In genomic region chr19:10921909-10922637, GRCh38 we compare ENCODE assay signal across 17 cellular contexts. TPM values are rescaled to one million over a fixed set of nuclear protein-coding genes. Genes with fewer than 3 reads are reported as not detected.
DNase-seq lines count a peak whose midpoint lies in the region; ATAC-seq and TF ChIP-seq lines count a peak whose summit lies in the region.
"Had no signal": no experiment of that assay in that cellular context is flagged by ENCODE, and none has a peak within 500 bp of the region (broad histone marks: within the 10 kb centered on the region; RNA-seq: fewer than 3 reads in every experiment).

No MANE protein-coding gene starts in this region.

- no peaks in the 10 kb centered on the region for H3K36me3 ChIP-seq in GM23338 (ENCODE audit: insufficient read depth)
- H3K36me3 ChIP-seq: ovary had no signal

- no peak overlapping the region for H2AFZ ChIP-seq in GM23338

- intact Hi-C loops in CD4-positive, alpha-beta T cell (cut with DNase I, micrococcal nuclease) = loop anchor here (10.0 kb wide), 2 partner anchors 47 to 453 kb away; partner anchors contain the start of genes CARM1 (in 1 of the 2) and SWSAP1 (in 1 of the 2)

- H3K27ac ChIP-seq in GM23338 (ENCODE audit: low read depth) (0 out of 2 replicates have a peak overlapping the region, but pooled peaks have one; percentile 50), RWPE1 (peak overlapping the region; percentile 52)
- no peak overlapping the region for H3K27ac ChIP-seq in CD4-positive, alpha-beta T cell (ENCODE audit: low read depth, low read length)
- H3K27ac ChIP-seq: ovary had no signal

- CTCF ChIA-PET in RWPE1 (lab: Yijun Ruan, JAX) = interaction anchor here (0.7 kb wide), 1 partner anchor 12 kb away, joined by 3 read pairs; no protein-coding TSS in a partner anchor
- CTCF ChIA-PET in CD4-positive, alpha-beta T cell (lab: Charles Lee) = no interaction called here

- H3K4me1 ChIP-seq in GM23338 (ENCODE audit: insufficient read depth) = no peaks in the 10 kb centered on the region

- H3K27me3 Mint-ChIP-seq in GM23338 (ENCODE audit: insufficient read depth, low read depth, poor library complexity) = peaks cover 28% of the 10 kb centered on the region
- H3K27me3 Mint-ChIP-seq in neural crest cell (ENCODE audit: low read depth) = no peaks in the 10 kb centered on the region
- H3K27me3 Mint-ChIP-seq in CD4-positive, alpha-beta T cell = no peaks in the 10 kb centered on the region
- H3K27me3 Mint-ChIP-seq: T-helper 17 cell had no signal

- POLR2A ChIA-PET in RWPE1 (lab: Yijun Ruan, JAX; ENCODE audit: low non-redundant PET) = interaction anchor here (0.5 kb wide), 1 partner anchor 404 kb away, joined by 3 read pairs; no protein-coding TSS in a partner anchor
- POLR2A ChIA-PET in CD4-positive, alpha-beta T cell (lab: Charles Lee) = no interaction called here

- H3K4me3 Mint-ChIP-seq in GM23338 = no peak overlapping the region
- peak overlapping the region; percentile 63 for H3K4me3 Mint-ChIP-seq in neural crest cell
- no peak overlapping the region for H3K4me3 Mint-ChIP-seq in CD4-positive, alpha-beta T cell
- H3K4me3 Mint-ChIP-seq: HFFc6, T-helper 17 cell had no signal

- H3K4me3 ChIP-seq in GM23338 = no peak overlapping the region
- H3K4me3 ChIP-seq: MG63, ovary had no signal

- H3K79me2 ChIP-seq in GM23338 (replicated peaks; ENCODE audit: insufficient read depth) = no peaks in the 10 kb centered on the region

- TF ChIP-seq CTCF in GM23338 (conservative IDR thresholded peaks at IDR 0.05; ENCODE audit: low read depth in 2 of 2) (no peak), RWPE1 (conservative IDR thresholded peaks at IDR 0.05; ENCODE audit: low read depth) (no peak), neural crest cell (conservative IDR thresholded peaks at IDR 0.05) (no peak)
- TF ChIP-seq CTCF in CD4-positive, alpha-beta T cell (IDR thresholded peaks at IDR 0.05) = no peak

- no peaks in the 10 kb centered on the region for H4K20me1 ChIP-seq in GM23338 (replicated peaks; ENCODE audit: insufficient read depth)

- no peaks in the 10 kb centered on the region for H3K27me3 ChIP-seq in GM23338 (ENCODE audit: insufficient read depth)
- H3K27me3 ChIP-seq in CD4-positive, alpha-beta T cell (ENCODE audit: control insufficient read depth, insufficient read depth, low read length) = no peaks in the 10 kb centered on the region
- H3K27me3 ChIP-seq: MG63, ovary had no signal

- no peaks in the 10 kb centered on the region for H3K9me2 ChIP-seq in GM23338 (ENCODE audit: insufficient read depth)

- peak; percentile 36 for ATAC-seq in GM23338
- no peak for ATAC-seq in CD4-positive, alpha-beta T cell (ENCODE audit: poor library complexity)
- no peak for ATAC-seq in GM21423 (IDR thresholded peaks at IDR 0.05; ENCODE audit: unreplicated experiment)
- ATAC-seq: left lobe of liver, T-helper 17 cell had no signal

- H3K9me3 ChIP-seq in CD4-positive, alpha-beta T cell (ENCODE audit: control insufficient read depth, low read length) = no peaks in the 10 kb centered on the region
- H3K9me3 ChIP-seq: MG63, ovary had no signal

- DNase-seq in GM23338 (ENCODE audit: low spot score) (peak; percentile 45), RWPE1 (ENCODE audit: low spot score) (no peak), neural crest cell (ENCODE audit: low read depth, low spot score) (no peak), A172 (ENCODE audit: low spot score) (no peak)
- no peak for DNase-seq in CD4-positive, alpha-beta T cell
- DNase-seq: activated CD4-positive, CD25-positive, alpha-beta regulatory T cell; DMS53; foreskin fibroblast; HFFc6; MG63; NCI-H187 treated with DMSO at 0.1 percent for 48 hours; ovary; small intestine; T-helper 17 cell had no signal

- H3K9me3 Mint-ChIP-seq in GM23338 = no peaks in the 10 kb centered on the region
- no peaks in the 10 kb centered on the region for H3K9me3 Mint-ChIP-seq in neural crest cell
- no peaks in the 10 kb centered on the region for H3K9me3 Mint-ChIP-seq in CD4-positive, alpha-beta T cell
- H3K9me3 Mint-ChIP-seq: activated T-helper 2 cell treated with anti-CD3 and anti-CD28 coated beads, Interferon-gamma antibody, Interleukin-2, Interleukin-4, amounts not matched to agents 10 μg/mL and 5 μg/mL and 100 μg/mL, durations not matched to agents 14 hours and 24 hours and 36 hours; HFFc6 had no signal

- H3K27ac Mint-ChIP-seq in GM23338 (no peak overlapping the region), neural crest cell (ENCODE audit: unreplicated experiment) (no peak overlapping the region)
- H3K27ac Mint-ChIP-seq in CD4-positive, alpha-beta T cell = no peak overlapping the region
- H3K27ac Mint-ChIP-seq: activated T-helper 2 cell treated with anti-CD3 and anti-CD28 coated beads, Interferon-gamma antibody, Interleukin-2, Interleukin-4, amounts not matched to agents 10 μg/mL and 5 μg/mL and 100 μg/mL, durations not matched to agents 14 hours and 24 hours and 36 hours; HFFc6; T-helper 17 cell had no signal

- no peaks in the 10 kb centered on the region; the same call in 2 of the 3 replicates for H3K4me1 Mint-ChIP-seq in GM23338
- peaks cover under 1% of the 10 kb centered on the region for H3K4me1 Mint-ChIP-seq in neural crest cell
- peaks cover under 1% of the 10 kb centered on the region for H3K4me1 Mint-ChIP-seq in CD4-positive, alpha-beta T cell (ENCODE audit: low read depth)

- H3F3A ChIP-seq in GM23338 (replicated peaks; ENCODE audit: low read depth) = 0 out of 2 replicates have a peak, but pooled peaks cover 10% of the 10 kb centered on the region

- H3K4me2 ChIP-seq in GM23338 = no peak overlapping the region

- H3K36me3 Mint-ChIP-seq in GM23338 (ENCODE audit: low read depth) (peaks cover 52% of the 10 kb centered on the region), neural crest cell (ENCODE audit: low read depth) (no peaks in the 10 kb centered on the region)
- H3K36me3 Mint-ChIP-seq in CD4-positive, alpha-beta T cell (ENCODE audit: low read depth) = peaks cover 42% of the 10 kb centered on the region

TF ChIP-seq in GM23338, 12 proteins besides CTCF, POLR2A, EP300 and RAD21:
- no peak for TF ChIP-seq REST (IDR thresholded peaks at IDR 0.05; ENCODE audit: unreplicated experiment)

RNA-seq across cellular contexts. Expression of gene YIPF2, which starts 6.4 kb away (rescaled TPM):
- 54.0 and 63.7 TPM in 2 replicates for total RNA-seq in GM23338 (2014; rRNA removed; shearing (Covaris generic))
- polyA plus RNA-seq in GM23338 (2016; fragmentation: Nextera tagmentation; extraction: Ambion mirVana) = 36.3 and 45.3 TPM in 2 replicates
- 19.8 and 22.0 TPM in 2 replicates for total RNA-seq in neural crest cell
- total RNA-seq in CD4-positive, alpha-beta T cell = 10 to 100 TPM; 21.1 to 21.7 TPM
- total RNA-seq in A172 (2014; rRNA removed; shearing (Covaris generic)) = 59.4 and 72.8 TPM in 2 replicates

RNA-seq across cellular contexts. Expression of gene TIMM29, which starts 6.5 kb away (rescaled TPM):
- total RNA-seq in GM23338 (2014; rRNA removed; shearing (Covaris generic)) = 56.4 and 60.7 TPM in 2 replicates
- 23.7 and 24.1 TPM in 2 replicates for polyA plus RNA-seq in GM23338 (2016; fragmentation: Nextera tagmentation; extraction: Ambion mirVana)
- total RNA-seq in neural crest cell = 28.0 and 30.1 TPM in 2 replicates
- total RNA-seq in CD4-positive, alpha-beta T cell = 10 to 100 TPM; 22.6 to 24.8 TPM
- total RNA-seq in A172 (2014; rRNA removed; shearing (Covaris generic)) = 45.6 and 56.0 TPM in 2 replicates

RNA-seq across cellular contexts. Expression of gene SMARCA4, which starts 38.8 kb away (rescaled TPM):
- 252 and 336 TPM in 2 replicates for total RNA-seq in GM23338 (2014; rRNA removed; shearing (Covaris generic))
- polyA plus RNA-seq in GM23338 (2016; fragmentation: Nextera tagmentation; extraction: Ambion mirVana) = 175 and 177 TPM in 2 replicates
- 363 and 382 TPM in 2 replicates for total RNA-seq in neural crest cell
- 10 to 100 TPM; 69.6 to 74.5 TPM for total RNA-seq in CD4-positive, alpha-beta T cell
- 130 and 194 TPM in 2 replicates for total RNA-seq in A172 (2014; rRNA removed; shearing (Covaris generic))

RNA-seq across cellular contexts. Expression of gene CARM1, which starts 50.7 kb away (rescaled TPM):
- total RNA-seq in GM23338 (2014; rRNA removed; shearing (Covaris generic)) = 118 and 125 TPM in 2 replicates
- 40.3 and 43.3 TPM in 2 replicates for polyA plus RNA-seq in GM23338 (2016; fragmentation: Nextera tagmentation; extraction: Ambion mirVana)
- total RNA-seq in neural crest cell = 99.6 and 106 TPM in 2 replicates
- total RNA-seq in CD4-positive, alpha-beta T cell = 10 to 100 TPM; 17.5 to 18.0 TPM
- total RNA-seq in A172 (2014; rRNA removed; shearing (Covaris generic)) = 46.6 and 53.0 TPM in 2 replicates
